Comparison of ENCODE assay signal across 1 cellular context in genomic region chr15:66698318-66698961, GRCh38.
TF ChIP-seq lines count a peak whose summit lies in the region.

No MANE protein-coding gene starts in this region.

TF ChIP-seq in K562, 482 proteins besides CTCF, POLR2A, EP300 and RAD21 (continued from another document and continues in another):
- TF ChIP-seq STAT5A (IDR thresholded peaks at IDR 0.05; ENCODE audit: borderline replicate concordance, low read length) (no peak), MTA2 (IDR thresholded peaks at IDR 0.05; ENCODE audit: low read depth) (no peak), ZKSCAN8 (CRISPR knock-in tag; IDR thresholded peaks at IDR 0.05) (no peak), POLR2B (IDR thresholded peaks at IDR 0.05; ENCODE audit: low read depth, partially characterized antibody) (no peak), ILK (tag; IDR thresholded peaks at IDR 0.05; ENCODE audit: borderline replicate concordance, low read depth) (no peak), ATF3 (IDR thresholded peaks at IDR 0.05) (no peak), ATF3 (CRISPR knock-in tag; conservative IDR thresholded peaks at IDR 0.05) (no peak), HDAC3 (IDR thresholded peaks at IDR 0.05; ENCODE audit: borderline replicate concordance, partially characterized antibody) (no peak), CREM (IDR thresholded peaks at IDR 0.05; ENCODE audit: low read depth) (peak; percentile 44), TAF15 (IDR thresholded peaks at IDR 0.05; ENCODE audit: low read depth, low read length) (no peak), PRDM10 (IDR thresholded peaks at IDR 0.05; ENCODE audit: partially characterized antibody) (no peak), MAFG (tag; conservative IDR thresholded peaks at IDR 0.05) (no peak), ZNF395 (CRISPR knock-in tag; IDR thresholded peaks at IDR 0.05) (no peak), MECOM (CRISPR knock-in tag; IDR thresholded peaks at IDR 0.05) (peak; percentile 70; the same call in 1 of the 2 replicates), FOXK2 (conservative IDR thresholded peaks at IDR 0.05 in 1 of 2, IDR thresholded peaks at IDR 0.05 in 1 of 2; ENCODE audit: low read depth in 2 of 2) (no peak), ZBTB11 (CRISPR knock-in tag; IDR thresholded peaks at IDR 0.05) (no peak), SFPQ (IDR thresholded peaks at IDR 0.05; ENCODE audit: low read depth, low read length) (no peak), THRB (CRISPR knock-in tag; conservative IDR thresholded peaks at IDR 0.05) (no peak), ZNF668 (CRISPR knock-in tag; IDR thresholded peaks at IDR 0.05) (no peak), TRIM25 (IDR thresholded peaks at IDR 0.05; ENCODE audit: borderline replicate concordance) (no peak), ZBTB33 (CRISPR knock-in tag; IDR thresholded peaks at IDR 0.05) (peak; percentile 88), HLTF (IDR thresholded peaks at IDR 0.05) (no peak), CREB3 (tag; conservative IDR thresholded peaks at IDR 0.05; ENCODE audit: low read depth) (no peak), ZNF609 (CRISPR knock-in tag; IDR thresholded peaks at IDR 0.05; ENCODE audit: borderline replicate concordance) (no peak), VEZF1 (CRISPR knock-in tag; IDR thresholded peaks at IDR 0.05) (peak; percentile 23; the same call in 1 of the 2 replicates)
